17 cellular contexts compared by ENCODE assay signal in genomic region chr20:40191573-40191972, GRCh38.
"Had no signal": no experiment of that assay in that cellular context is flagged by ENCODE, and none has a peak within 500 bp of the region (broad histone marks: within the 10 kb centered on the region; RNA-seq: fewer than 3 reads in every experiment).

No MANE protein-coding gene starts in this region.

- DNase-seq: activated CD4-positive, alpha-beta T cell treated with anti-CD3 and anti-CD28 coated beads for 1 hour; activated effector memory CD4-positive, alpha-beta T cell treated with anti-CD3 and anti-CD28 coated beads, Interleukin-2, amount 50 U/mL, for 16 hours; activated naive CD4-positive, alpha-beta T cell treated with anti-CD3 and anti-CD28 coated beads, Interleukin-2, amount 50 U/mL, for 16 hours; activated T-cell treated with anti-CD3 and anti-CD28 coated beads, Interleukin-2, amount 50 U/mL, for 72 hours; effector memory CD8-positive, alpha-beta T cell; esophagus squamous epithelium; glutamatergic neuron; mesendoderm; naive thymus-derived CD4-positive, alpha-beta T cell; pancreas; stimulated activated CD4-positive, alpha-beta T cell treated with anti-CD3 and anti-CD28 coated beads, Interleukin-12 subunit alpha, Interleukin-12 subunit beta, amount 100 ng/mL, for 4 hours; stimulated activated CD4-positive, alpha-beta T cell treated with anti-CD3 and anti-CD28 coated beads, Interleukin-2, amount 100 ng/mL, for 24 hours; stimulated activated naive CD4-positive, alpha-beta T cell treated with Interleukin-2 at 50 U/mL for 16 hours; T-helper 2 cell; trophoblast cell had no signal

- H3K36me3 ChIP-seq: cardiac muscle cell, esophagus squamous epithelium, pancreas had no signal

- H3K27ac ChIP-seq: cardiac muscle cell, esophagus squamous epithelium, pancreas, VCaP had no signal

- H3K27me3 ChIP-seq: cardiac muscle cell, esophagus squamous epithelium, pancreas had no signal

- H3K9me3 ChIP-seq: esophagus squamous epithelium, pancreas had no signal

- H3K4me3 ChIP-seq: cardiac muscle cell, esophagus squamous epithelium, pancreas had no signal

- H3K4me1 ChIP-seq: pancreas had no signal
